ENCODE assay signal across 8 cellular contexts in genomic region chr19:38388310-38389100, GRCh38. TPM values are rescaled to one million over a fixed set of nuclear protein-coding genes. Genes with fewer than 3 reads are reported as not detected.
DNase-seq lines count a peak whose midpoint lies in the region; ATAC-seq, FAIRE-seq and TF ChIP-seq lines count a peak whose summit lies in the region.

Gene SPRED3, plus strand, starts transcription at chr19:38388697. Its CDS starts 1,606 bp downstream, at chr19:38390303.

- H3K4me3 ChIP-seq in AG09309 (ENCODE audit: control insufficient read depth, low read depth, low read length) (peak within 1 kb of the TSS; percentile 84), Panc1 (ENCODE audit: low read depth in 2 of 2, low read length in 2 of 2) (peak within 1 kb of the TSS; percentile 55 to 93), urinary bladder (ENCODE audit: low read depth, low read length) (peak within 1 kb of the TSS; percentile 36)
- peak within 1 kb of the TSS; percentile 51 for H3K4me3 ChIP-seq in effector memory CD4-positive, alpha-beta T cell (ENCODE audit: insufficient read depth, low read depth, low read length, poor library complexity, severe bottlenecking)

- intact Hi-C loops in Panc1 (cut with micrococcal nuclease; ENCODE audit: unreplicated experiment), result no loop called here

- peaks cover 13% of the 10 kb centered on the region for H3K4me1 ChIP-seq in Panc1 (ENCODE audit: control insufficient read depth, insufficient read depth, low read length)
- peaks cover 34% of the 10 kb centered on the region for H3K4me1 ChIP-seq in effector memory CD4-positive, alpha-beta T cell (ENCODE audit: control insufficient read depth, insufficient read depth, low read length, poor library complexity, severe bottlenecking)
- H3K4me1 ChIP-seq in urinary bladder (ENCODE audit: insufficient read depth), result no peaks in the 10 kb centered on the region

- BruUV-seq in Panc1 (replicated peaks; lab: Mats Ljungman, UMichigan), result no TSS peak

- no peaks in the 10 kb centered on the region for H3K9me3 Mint-ChIP-seq in memory B cell

- CTCF ChIA-PET in Panc1 (lab: Charles Lee), result interaction anchor here (0.7 to 1.5 kb wide), 5 partner anchors 12 to 27 kb away, joined by 3 to 20 read pairs (median 4); partner anchors contain the start of genes FAM98C and PSMD8

- H3K9me3 ChIP-seq in Panc1 (ENCODE audit: control insufficient read depth, insufficient read depth, low read depth, low read length), result no peaks in the 10 kb centered on the region
- H3K9me3 ChIP-seq in effector memory CD4-positive, alpha-beta T cell (ENCODE audit: control insufficient read depth, low read length), result no peaks in the 10 kb centered on the region

- TF ChIP-seq POLR2A in H54 (IDR thresholded peaks at IDR 0.05; ENCODE audit: low read depth, low read length), result no peak

- peak within 1 kb of the TSS; percentile 76 for H3K27ac ChIP-seq in Panc1 (ENCODE audit: low read length)
- H3K27ac ChIP-seq in effector memory CD4-positive, alpha-beta T cell (ENCODE audit: insufficient read depth, low read length, poor library complexity, severe bottlenecking), result peak within 1 kb of the TSS; percentile 14
- no peak within 1 kb of the TSS for H3K27ac ChIP-seq in urinary bladder (ENCODE audit: low read depth)

- peaks cover 10% of the 10 kb centered on the region for H3K36me3 Mint-ChIP-seq in memory B cell

- peak within 1 kb of the TSS; percentile 62 for H3K27ac Mint-ChIP-seq in memory B cell

- H3K27me3 Mint-ChIP-seq in memory B cell, result peaks cover 20% of the 10 kb centered on the region

- WGBS in urinary bladder, result under 1% methylated on average over 45 of the region's 46 CpGs

- POLR2A ChIA-PET in Panc1 (lab: Charles Lee), result interaction anchor here (0.5 to 1.2 kb wide), 5 partner anchors 12 to 1458 kb away, joined by 5 to 24 read pairs (median 6); partner anchors contain the start of gene FBL

- H3K4me1 Mint-ChIP-seq in memory B cell, result peaks cover 16% of the 10 kb centered on the region

- H3K4me3 Mint-ChIP-seq in memory B cell, result peak within 1 kb of the TSS; percentile 92

- ATAC-seq in Panc1, result peak; percentile 72
- ATAC-seq in memory B cell (ENCODE audit: low read depth), result peak; percentile 49
- ATAC-seq in HG03565 (IDR thresholded peaks at IDR 0.05; ENCODE audit: unreplicated experiment), result no peak
- ATAC-seq in GM21526 (IDR thresholded peaks at IDR 0.05; ENCODE audit: low FRiP score, unreplicated experiment), result no peak

- no peaks in the 10 kb centered on the region for H3K27me3 ChIP-seq in Panc1 (ENCODE audit: control insufficient read depth, insufficient read depth, low read length)
- H3K27me3 ChIP-seq in effector memory CD4-positive, alpha-beta T cell (replicated peaks; ENCODE audit: control insufficient read depth, insufficient read depth, low read length, poor library complexity, severe bottlenecking), result no peaks in the 10 kb centered on the region

- in situ Hi-C loops in Panc1 (cut with HindIII; ENCODE audit: low pct_unique_long_range_greater_than_20kb, low sequenced_read_pairs), result no loop called here

- no peak for DNase-seq in AG09309 (ENCODE audit: low read depth)
- peak; percentile 82 for DNase-seq in H54 (ENCODE audit: insufficient read length, low spot score)
- no peak for DNase-seq in Panc1 (ENCODE audit: low read depth, low spot score)
- DNase-seq in effector memory CD4-positive, alpha-beta T cell, result peak in 1 of 3 donors; percentile 37
- DNase-seq in memory B cell (ENCODE audit: low spot score in 2 of 2), result no peak

- H3K36me3 ChIP-seq in Panc1 (ENCODE audit: control insufficient read depth, insufficient read depth, low read length), result no peaks in the 10 kb centered on the region
- H3K36me3 ChIP-seq in effector memory CD4-positive, alpha-beta T cell (ENCODE audit: control insufficient read depth, insufficient read depth, low read length), result peaks cover 7% of the 10 kb centered on the region
- no peaks in the 10 kb centered on the region for H3K36me3 ChIP-seq in urinary bladder (ENCODE audit: insufficient read depth)

- TF ChIP-seq CTCF in AG09309 (IDR thresholded peaks at IDR 0.05; ENCODE audit: control insufficient read depth, insufficient read depth, low read depth, low read length, missing control alignments) (no peak), Panc1 (IDR thresholded peaks at IDR 0.05) (no peak)

- no peak for FAIRE-seq in H54 (lab: Jason Lieb, UNC)

RNA-seq across cellular contexts. Expression of gene SPRED3, which starts in this region (rescaled TPM):
- total RNA-seq in Panc1 (2021; ENCODE audit: unreplicated experiment), result 3.8 TPM
- 3.0 TPM for polyA plus RNA-seq in Panc1 (2012; ENCODE audit: insufficient read length)
- total RNA-seq in urinary bladder, result 0.05 TPM
- polyA plus RNA-seq in urinary bladder, result 0.72 TPM

Comparison
In these comparisons a context has a peak if more than half of its experiments do, and no peak if none do; other contexts are left out.
1. ATAC-seq: peak in Panc1 (single experiment) and memory B cell (single experiment); none in HG03565 (single experiment) and GM21526 (single experiment).
2. Peak in every context shown above with its lines, with median percentiles within 50 percentile points of each other: H3K4me3 ChIP-seq.